Comparison of ENCODE assay signal across 9 cellular contexts in the genomic region with DNA sequence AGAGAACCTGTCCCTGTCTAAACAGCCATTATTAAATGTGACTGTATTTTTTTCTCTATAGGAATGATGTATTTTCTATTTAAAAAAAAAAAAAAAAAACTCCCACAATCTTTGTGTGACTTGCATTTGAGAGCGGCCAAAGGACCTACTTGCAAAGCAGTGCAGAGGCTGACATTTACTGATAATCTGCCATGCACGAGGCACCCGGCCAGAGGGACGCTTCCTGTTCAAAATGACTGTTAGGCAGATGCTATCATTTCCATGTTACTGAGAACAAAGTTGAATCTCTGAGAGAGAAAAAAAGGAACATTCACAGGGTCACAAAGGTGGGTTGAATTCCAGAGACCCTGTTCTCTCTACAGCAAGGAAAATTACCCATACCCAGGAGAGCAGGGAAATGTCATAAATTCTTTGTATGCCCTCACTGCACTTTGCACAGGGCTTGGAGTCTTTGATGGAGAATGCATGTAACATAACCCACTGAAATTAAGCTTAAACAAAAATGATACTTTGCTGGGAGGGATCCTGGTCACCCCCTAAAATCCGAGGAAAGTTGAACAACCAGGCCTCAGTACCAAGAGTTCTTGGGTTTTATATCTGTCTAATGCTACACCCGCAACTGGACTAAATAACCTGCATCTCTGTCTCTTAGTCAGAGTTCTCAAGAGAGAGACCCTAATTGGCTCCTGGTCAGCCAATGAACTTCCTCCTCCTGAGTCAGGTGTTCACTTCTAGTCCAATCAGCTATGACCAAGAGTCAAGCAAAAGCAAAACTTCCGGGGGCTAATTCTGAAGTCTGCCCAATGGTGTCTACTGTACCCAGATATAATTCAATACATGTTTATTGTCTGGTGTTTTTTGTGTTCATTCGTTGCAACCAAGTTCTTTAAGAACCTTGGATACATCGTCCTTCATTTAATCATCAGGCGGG.
DNase-seq lines count a peak whose midpoint lies in the region; ATAC-seq, FAIRE-seq and TF ChIP-seq lines count a peak whose summit lies in the region.
"Had no signal": no experiment of that assay in that cellular context is flagged by ENCODE, and none has a peak within 500 bp of the region (broad histone marks: within the 10 kb centered on the region; RNA-seq: fewer than 3 reads in every experiment).

No MANE protein-coding gene starts in this region.

- POLR2A ChIA-PET in activated CD4-positive, alpha-beta T cell treated with anti-CD3 and anti-CD28 coated beads for 36 hours (lab: Charles Lee): interaction anchor here (0.7 kb wide), 1 partner anchor 19 kb away, joined by 3 read pairs; no protein-coding TSS in a partner anchor
- POLR2A ChIA-PET in SK-N-SH (lab: Yijun Ruan, JAX): no interaction called here

- no peaks in the 10 kb centered on the region for H3K9me3 ChIP-seq in SK-N-SH
- H3K9me3 ChIP-seq: MG63 had no signal

- H3K36me3 Mint-ChIP-seq in activated CD4-positive, alpha-beta T cell treated with anti-CD3 and anti-CD28 coated beads for 36 hours (ENCODE audit: low read depth): no peaks in the 10 kb centered on the region
- H3K36me3 Mint-ChIP-seq in stimulated activated effector memory CD8-positive, alpha-beta T cell treated with anti-CD3 and anti-CD28 coated beads, Interleukin-12 subunit alpha, Interleukin-12 subunit beta, amount 100 ng/mL, for 72 hours: no peaks in the 10 kb centered on the region

- H3K79me2 ChIP-seq in SK-N-SH (ENCODE audit: insufficient read depth): no peaks in the 10 kb centered on the region

- no peak for FAIRE-seq in GM19239 (lab: Jason Lieb, UNC)

- peak; percentile 14; the same call in 1 of the 2 replicates for TF ChIP-seq RAD21 in SK-N-SH (IDR thresholded peaks at IDR 0.05; ENCODE audit: low read length)

- no peak overlapping the region for H3K4me3 Mint-ChIP-seq in activated CD4-positive, alpha-beta T cell treated with anti-CD3 and anti-CD28 coated beads for 36 hours
- no peak overlapping the region for H3K4me3 Mint-ChIP-seq in stimulated activated effector memory CD8-positive, alpha-beta T cell treated with anti-CD3 and anti-CD28 coated beads, Interleukin-12 subunit alpha, Interleukin-12 subunit beta, amount 100 ng/mL, for 72 hours

- no peaks in the 10 kb centered on the region for H3K9me3 Mint-ChIP-seq in activated CD4-positive, alpha-beta T cell treated with anti-CD3 and anti-CD28 coated beads for 36 hours (ENCODE audit: low read depth)
- no peaks in the 10 kb centered on the region for H3K9me3 Mint-ChIP-seq in stimulated activated effector memory CD8-positive, alpha-beta T cell treated with anti-CD3 and anti-CD28 coated beads, Interleukin-12 subunit alpha, Interleukin-12 subunit beta, amount 100 ng/mL, for 72 hours

- peak; percentile 34 for DNase-seq in activated CD4-positive, alpha-beta T cell treated with anti-CD3 and anti-CD28 coated beads for 36 hours
- DNase-seq in activated CD4-positive, alpha-beta T cell treated with anti-CD3 and anti-CD28 coated beads, Interleukin-2, amount 50 U/mL, for 4 hours: no peak
- DNase-seq in SK-N-SH (peak; percentile 31), cardiac septum (ENCODE audit: low spot score) (peak; percentile 81), retina (no peak), GM19239 (ENCODE audit: insufficient read length, low spot score) (no peak)
- DNase-seq in stimulated activated effector memory CD8-positive, alpha-beta T cell treated with anti-CD3 and anti-CD28 coated beads, Interleukin-12 subunit alpha, Interleukin-12 subunit beta, amount 100 ng/mL, for 72 hours (ENCODE audit: low spot score in 2 of 2): no peak
- DNase-seq: MG63 had no signal

- WGBS in SK-N-SH (ENCODE audit: low lambda C conversion rate): 42% methylated on average over 10 of the region's 10 CpGs

- peaks cover 11% of the 10 kb centered on the region for H3K4me1 Mint-ChIP-seq in activated CD4-positive, alpha-beta T cell treated with anti-CD3 and anti-CD28 coated beads for 36 hours
- peaks cover 13% of the 10 kb centered on the region for H3K4me1 Mint-ChIP-seq in stimulated activated effector memory CD8-positive, alpha-beta T cell treated with anti-CD3 and anti-CD28 coated beads, Interleukin-12 subunit alpha, Interleukin-12 subunit beta, amount 100 ng/mL, for 72 hours

- H3K4me3 ChIP-seq in SK-N-SH (ENCODE audit: low read depth in 2 of 2, low read length in 1 of 2): no peak overlapping the region
- H3K4me3 ChIP-seq: MG63 had no signal

- ATAC-seq in activated CD4-positive, alpha-beta T cell treated with anti-CD3 and anti-CD28 coated beads for 36 hours: peak; percentile 55
- peak; percentile 61 for ATAC-seq in stimulated activated effector memory CD8-positive, alpha-beta T cell treated with anti-CD3 and anti-CD28 coated beads, Interleukin-12 subunit alpha, Interleukin-12 subunit beta, amount 100 ng/mL, for 72 hours
- ATAC-seq in HG03439 (IDR thresholded peaks at IDR 0.05; ENCODE audit: unreplicated experiment): no peak

- H3K4me1 ChIP-seq in SK-N-SH (ENCODE audit: control insufficient read depth in 1 of 2, insufficient read depth in 2 of 2, low read depth in 1 of 2, low read length in 1 of 2): peaks cover 0 to 8% of the 10 kb centered on the region in 2 experiments; a peak in 2 of 4 replicates

- CTCF ChIA-PET in activated CD4-positive, alpha-beta T cell treated with anti-CD3 and anti-CD28 coated beads for 36 hours (lab: Charles Lee): interaction anchor here (0.6 to 4.6 kb wide), 25 partner anchors 9 to 401 kb away, joined by 3 to 69 read pairs (median 4); no protein-coding TSS in a partner anchor
- CTCF ChIA-PET in SK-N-SH (lab: Yijun Ruan, JAX): interaction anchor here (0.5 to 4.6 kb wide), 71 partner anchors 9 to 827 kb away, joined by 3 to 90 read pairs (median 4); a partner anchor contains a TSS

- peaks cover 17% of the 10 kb centered on the region for H3K27me3 ChIP-seq in SK-N-SH (ENCODE audit: insufficient read depth)
- H3K27me3 ChIP-seq: MG63 had no signal

- H3K27ac ChIP-seq in SK-N-SH (ENCODE audit: low read depth in 2 of 2, low read length in 1 of 2): peak overlapping the region in 1 of 2 experiments; percentile 47; a peak in 2 of 4 replicates

- no peaks in the 10 kb centered on the region for H4K20me1 ChIP-seq in SK-N-SH (ENCODE audit: insufficient read depth)

- no peak for TF ChIP-seq CTCF in SK-N-SH (IDR thresholded peaks at IDR 0.05)

- H3K36me3 ChIP-seq in SK-N-SH (replicated peaks in 1 of 2; ENCODE audit: control insufficient read depth in 1 of 2, insufficient read depth in 2 of 2, low read length in 1 of 2): no peaks in the 10 kb centered on the region
- H3K36me3 ChIP-seq: MG63 had no signal

- H3F3A ChIP-seq in SK-N-SH (replicated peaks; ENCODE audit: insufficient read depth): no peaks in the 10 kb centered on the region

- TF ChIP-seq EP300 in SK-N-SH (IDR thresholded peaks at IDR 0.05; ENCODE audit: borderline replicate concordance in 1 of 2, low read depth in 1 of 2, low read length in 1 of 2): no peak

- peaks cover 19% of the 10 kb centered on the region for H3K27me3 Mint-ChIP-seq in activated CD4-positive, alpha-beta T cell treated with anti-CD3 and anti-CD28 coated beads for 36 hours

- H3K9ac ChIP-seq in SK-N-SH: no peak overlapping the region

- no peaks in the 10 kb centered on the region for H3K9me2 ChIP-seq in SK-N-SH

- no peak overlapping the region for H2AFZ ChIP-seq in SK-N-SH (ENCODE audit: low read depth)

- no peak overlapping the region for H3K4me2 ChIP-seq in SK-N-SH

- H3K27ac Mint-ChIP-seq in activated CD4-positive, alpha-beta T cell treated with anti-CD3 and anti-CD28 coated beads for 36 hours: no peak overlapping the region
- no peak overlapping the region for H3K27ac Mint-ChIP-seq in stimulated activated effector memory CD8-positive, alpha-beta T cell treated with anti-CD3 and anti-CD28 coated beads, Interleukin-12 subunit alpha, Interleukin-12 subunit beta, amount 100 ng/mL, for 72 hours

- intact Hi-C loops in activated CD4-positive, alpha-beta T cell treated with anti-CD3 and anti-CD28 coated beads for 36 hours (cut with DNase I, micrococcal nuclease): loop anchor here (1.0 to 10.0 kb wide), 7 partner anchors 41 to 759 kb away; no protein-coding TSS in a partner anchor
- intact Hi-C loops in cardiac septum (cut with DNase I): loop anchor here (1.0 kb wide), 2 partner anchors 72 to 311 kb away; no protein-coding TSS in a partner anchor

TF ChIP-seq in SK-N-SH, 30 proteins besides CTCF, POLR2A, EP300 and RAD21:
- TF ChIP-seq MXI1 (IDR thresholded peaks at IDR 0.05; ENCODE audit: low read depth, low read length) (peak; percentile 68; the same call in 1 of the 2 replicates), GATA2 (CRISPR knock-in tag; IDR thresholded peaks at IDR 0.05) (peak; percentile 58; the same call in 1 of the 2 replicates), FOXJ3 (CRISPR knock-in tag; IDR thresholded peaks at IDR 0.05) (no peak), POLR2AphosphoS5 (IDR thresholded peaks at IDR 0.05; ENCODE audit: low read depth, low read length) (no peak), MEF2A (IDR thresholded peaks at IDR 0.05; ENCODE audit: borderline replicate concordance, low read depth) (no peak), ELF1 (IDR thresholded peaks at IDR 0.05) (no peak)
- TF ChIP-seq, protein P1, sequence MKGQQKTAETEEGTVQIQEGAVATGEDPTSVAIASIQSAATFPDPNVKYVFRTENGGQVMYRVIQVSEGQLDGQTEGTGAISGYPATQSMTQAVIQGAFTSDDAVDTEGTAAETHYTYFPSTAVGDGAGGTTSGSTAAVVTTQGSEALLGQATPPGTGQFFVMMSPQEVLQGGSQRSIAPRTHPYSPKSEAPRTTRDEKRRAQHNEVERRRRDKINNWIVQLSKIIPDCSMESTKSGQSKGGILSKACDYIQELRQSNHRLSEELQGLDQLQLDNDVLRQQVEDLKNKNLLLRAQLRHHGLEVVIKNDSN (IDR thresholded peaks at IDR 0.05; ENCODE audit: borderline replicate concordance, low read depth): no peak; the same call in 1 of the 2 replicates

Comparison
In these comparisons a context has a peak if more than half of its experiments do, and no peak if none do; other contexts are left out.
1. DNase-seq: peak in activated CD4-positive, alpha-beta T cell treated with anti-CD3 and anti-CD28 coated beads for 36 hours (single experiment), SK-N-SH (single experiment) and cardiac septum (single experiment); none in activated CD4-positive, alpha-beta T cell treated with anti-CD3 and anti-CD28 coated beads, Interleukin-2, amount 50 U/mL, for 4 hours (0 of 2), stimulated activated effector memory CD8-positive, alpha-beta T cell treated with anti-CD3 and anti-CD28 coated beads, Interleukin-12 subunit alpha, Interleukin-12 subunit beta, amount 100 ng/mL, for 72 hours (0 of 2), retina (single experiment) and GM19239 (single experiment).